1 cellular context compared by ENCODE assay signal in genomic region chr17:36000730-36001108, GRCh38.
TF ChIP-seq lines count a peak whose summit lies in the region.

No MANE protein-coding gene starts in this region.

TF ChIP-seq in HepG2, 621 proteins besides CTCF, POLR2A, EP300 and RAD21 (continued from another document and continues in another):
- TF ChIP-seq ZNF597 (CRISPR knock-in tag; IDR thresholded peaks at IDR 0.05) = no peak
- no peak for TF ChIP-seq HOXA7 (CRISPR knock-in tag; IDR thresholded peaks at IDR 0.05)
- no peak for TF ChIP-seq JUN (CRISPR knock-in tag; IDR thresholded peaks at IDR 0.05)
- TF ChIP-seq ZNF121 (CRISPR knock-in tag; IDR thresholded peaks at IDR 0.05) = no peak
- peak; percentile 49; the same call in 1 of the 2 replicates for TF ChIP-seq SALL1 (CRISPR knock-in tag; IDR thresholded peaks at IDR 0.05)
- no peak for TF ChIP-seq ZNF724P (CRISPR knock-in tag; IDR thresholded peaks at IDR 0.05; ENCODE audit: borderline replicate concordance)
- TF ChIP-seq USF2 (IDR thresholded peaks at IDR 0.05; ENCODE audit: low read depth, low read length) = no peak
- TF ChIP-seq USF2 (CRISPR knock-in tag; IDR thresholded peaks at IDR 0.05; ENCODE audit: borderline replicate concordance) = no peak
- peak; percentile 89 for TF ChIP-seq PPARG (CRISPR knock-in tag; conservative IDR thresholded peaks at IDR 0.05)
- no peak for TF ChIP-seq ZNF264 (CRISPR knock-in tag; IDR thresholded peaks at IDR 0.05)
- TF ChIP-seq SAP130 (CRISPR knock-in tag; IDR thresholded peaks at IDR 0.05; ENCODE audit: low read depth) = peak; percentile 63
- no peak for TF ChIP-seq SP140L (CRISPR knock-in tag; IDR thresholded peaks at IDR 0.05; ENCODE audit: borderline replicate concordance)
- TF ChIP-seq FOXO1 (CRISPR knock-in tag; IDR thresholded peaks at IDR 0.05) = peak; percentile 52; the same call in 1 of the 2 replicates
- peak; percentile 85 for TF ChIP-seq BHLHE40 (IDR thresholded peaks at IDR 0.05; ENCODE audit: low read length)
- TF ChIP-seq ATF4 (CRISPR knock-in tag; IDR thresholded peaks at IDR 0.05) = no peak
- TF ChIP-seq ZNF879 (CRISPR knock-in tag; IDR thresholded peaks at IDR 0.05) = no peak
- TF ChIP-seq HNRNPK (IDR thresholded peaks at IDR 0.05; ENCODE audit: low read depth, low read length, poor library complexity, severe bottlenecking) = no peak
- peak; percentile 34; the same call in 1 of the 2 replicates for TF ChIP-seq ARID4A (CRISPR knock-in tag; IDR thresholded peaks at IDR 0.05; ENCODE audit: borderline replicate concordance)
- TF ChIP-seq TOE1 (CRISPR knock-in tag; IDR thresholded peaks at IDR 0.05) = no peak
- no peak for TF ChIP-seq TFDP2 (CRISPR knock-in tag; IDR thresholded peaks at IDR 0.05)
- no peak for TF ChIP-seq RFX1 (IDR thresholded peaks at IDR 0.05)
- 0 out of 2 replicates have a peak, but pooled peaks have one; percentile 23 for TF ChIP-seq PITX1 (CRISPR knock-in tag; IDR thresholded peaks at IDR 0.05)
- TF ChIP-seq KDM2A (CRISPR knock-in tag; IDR thresholded peaks at IDR 0.05; ENCODE audit: borderline replicate concordance, low read depth) = no peak
- TF ChIP-seq HMG20A (CRISPR knock-in tag; IDR thresholded peaks at IDR 0.05; ENCODE audit: borderline replicate concordance) = peak; percentile 70; the same call in 1 of the 2 replicates
- TF ChIP-seq KLF13 (CRISPR knock-in tag; IDR thresholded peaks at IDR 0.05) = no peak
- TF ChIP-seq ARNTL (CRISPR knock-in tag; IDR thresholded peaks at IDR 0.05) = peak; percentile 66
- peak; percentile 43 for TF ChIP-seq ASH2L (IDR thresholded peaks at IDR 0.05; ENCODE audit: insufficient read length, low read depth, low read length)
- TF ChIP-seq ZNF3 (CRISPR knock-in tag; IDR thresholded peaks at IDR 0.05) = no peak
- TF ChIP-seq ZNF205 (CRISPR knock-in tag; IDR thresholded peaks at IDR 0.05) = no peak
- peak; percentile 91 for TF ChIP-seq ARID5B (CRISPR knock-in tag; IDR thresholded peaks at IDR 0.05)
- TF ChIP-seq HMGXB4 (CRISPR knock-in tag; IDR thresholded peaks at IDR 0.05; ENCODE audit: borderline replicate concordance in 1 of 2, low read depth in 1 of 2) = 0 out of 4 replicates have a peak, but pooled peaks of 1 of the 2 experiments have one; percentile 8
- peak; percentile 47 for TF ChIP-seq SKI (IDR thresholded peaks at IDR 0.05; ENCODE audit: partially characterized antibody)
- TF ChIP-seq SNAPC5 (CRISPR knock-in tag; IDR thresholded peaks at IDR 0.05; ENCODE audit: borderline replicate concordance) = no peak
- peak; percentile 41; the same call in 1 of the 2 replicates for TF ChIP-seq FOXK1 (CRISPR knock-in tag; IDR thresholded peaks at IDR 0.05; ENCODE audit: borderline replicate concordance, low read depth)
- TF ChIP-seq ZBTB37 (CRISPR knock-in tag; IDR thresholded peaks at IDR 0.05) = no peak
- TF ChIP-seq IKZF1 (IDR thresholded peaks at IDR 0.05) = no peak
- TF ChIP-seq HBP1 (CRISPR knock-in tag; IDR thresholded peaks at IDR 0.05; ENCODE audit: low read depth) = 0 out of 2 replicates have a peak, but pooled peaks have one; percentile 20
- TF ChIP-seq POLR2AphosphoS5 (IDR thresholded peaks at IDR 0.05; ENCODE audit: low read depth, low read length) = peak; percentile 2; the same call in 1 of the 2 replicates
- TF ChIP-seq ZBTB42 (CRISPR knock-in tag; IDR thresholded peaks at IDR 0.05) = no peak
- TF ChIP-seq CENPX (CRISPR knock-in tag; IDR thresholded peaks at IDR 0.05) = no peak
- peak; percentile 81 for TF ChIP-seq ESRRA (CRISPR knock-in tag; IDR thresholded peaks at IDR 0.05; ENCODE audit: low read depth)
- TF ChIP-seq ARID3A (IDR thresholded peaks at IDR 0.05; ENCODE audit: low read depth, low read length) = no peak
